In the genomic region with DNA sequence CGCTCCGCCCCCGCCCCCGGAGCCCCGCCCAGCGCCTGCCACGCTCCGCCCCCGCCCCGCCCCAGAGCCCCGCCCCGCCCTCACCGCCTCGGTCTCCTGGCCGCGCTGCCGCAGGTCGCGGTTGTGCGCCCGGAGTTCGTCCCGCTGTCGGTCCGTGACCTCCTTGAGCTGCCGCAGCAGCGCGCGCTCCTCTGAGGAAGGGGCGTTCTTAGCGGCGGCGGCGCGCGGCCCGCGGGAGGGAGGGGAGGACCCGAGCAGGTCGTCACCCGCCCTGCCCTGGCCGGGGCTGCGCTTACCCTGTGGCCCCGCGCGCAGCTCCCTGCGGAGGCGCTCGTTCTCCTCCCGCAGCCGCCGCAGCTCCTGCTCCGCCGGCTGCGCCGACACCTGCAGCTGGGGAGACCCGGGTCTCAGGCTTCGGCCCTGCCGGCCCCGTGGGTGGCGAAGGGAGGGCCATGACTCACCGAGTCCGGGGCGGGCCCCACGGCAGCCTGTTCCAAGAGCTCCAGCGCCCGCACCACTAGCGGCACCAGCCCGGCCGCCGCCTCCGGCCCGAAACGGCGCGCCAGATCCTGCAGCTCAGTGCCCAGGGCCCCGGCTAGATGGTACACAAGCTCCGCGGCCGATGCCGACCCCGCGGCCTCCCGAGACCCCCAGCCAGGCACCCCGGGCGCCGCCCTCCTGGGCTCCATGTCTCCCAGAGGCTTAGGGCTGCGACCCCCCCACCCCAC, we compare ENCODE assay signal across 1 cellular context.
TF ChIP-seq lines count a peak whose summit lies in the region.

No MANE protein-coding gene starts in this region.

TF ChIP-seq in HepG2, 621 proteins besides CTCF, POLR2A, EP300 and RAD21 (continued from another document and continues in another):
- TF ChIP-seq EHMT2 (IDR thresholded peaks at IDR 0.05; ENCODE audit: borderline replicate concordance, low read depth, low read length), result no peak
- TF ChIP-seq ZNF34 (CRISPR knock-in tag; IDR thresholded peaks at IDR 0.05; ENCODE audit: borderline replicate concordance), result 0 out of 2 replicates have a peak, but pooled peaks have one; percentile 74
- TF ChIP-seq CHCHD3 (CRISPR knock-in tag; IDR thresholded peaks at IDR 0.05), result no peak
- peak; percentile 39 for TF ChIP-seq ZNF225 (CRISPR knock-in tag; IDR thresholded peaks at IDR 0.05)
- TF ChIP-seq, protein P1, sequence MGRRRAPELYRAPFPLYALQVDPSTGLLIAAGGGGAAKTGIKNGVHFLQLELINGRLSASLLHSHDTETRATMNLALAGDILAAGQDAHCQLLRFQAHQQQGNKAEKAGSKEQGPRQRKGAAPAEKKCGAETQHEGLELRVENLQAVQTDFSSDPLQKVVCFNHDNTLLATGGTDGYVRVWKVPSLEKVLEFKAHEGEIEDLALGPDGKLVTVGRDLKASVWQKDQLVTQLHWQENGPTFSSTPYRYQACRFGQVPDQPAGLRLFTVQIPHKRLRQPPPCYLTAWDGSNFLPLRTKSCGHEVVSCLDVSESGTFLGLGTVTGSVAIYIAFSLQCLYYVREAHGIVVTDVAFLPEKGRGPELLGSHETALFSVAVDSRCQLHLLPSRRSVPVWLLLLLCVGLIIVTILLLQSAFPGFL (CRISPR knock-in tag; IDR thresholded peaks at IDR 0.05), result no peak
- TF ChIP-seq PAF1 (CRISPR knock-in tag; IDR thresholded peaks at IDR 0.05), result no peak
- TF ChIP-seq RCOR2 (CRISPR knock-in tag; IDR thresholded peaks at IDR 0.05), result no peak
- 0 out of 2 replicates have a peak, but pooled peaks have one; percentile 14 for TF ChIP-seq SKIL (CRISPR knock-in tag; IDR thresholded peaks at IDR 0.05; ENCODE audit: borderline replicate concordance)
- TF ChIP-seq IRX3 (CRISPR knock-in tag; IDR thresholded peaks at IDR 0.05; ENCODE audit: borderline replicate concordance, low read depth), result no peak
- no peak for TF ChIP-seq ZNF281 (CRISPR knock-in tag; IDR thresholded peaks at IDR 0.05; ENCODE audit: borderline replicate concordance)
- no peak; the same call in 1 of the 2 replicates for TF ChIP-seq ZSCAN31 (CRISPR knock-in tag; IDR thresholded peaks at IDR 0.05; ENCODE audit: low read depth)
- no peak for TF ChIP-seq ZNF12 (CRISPR knock-in tag; IDR thresholded peaks at IDR 0.05)
- TF ChIP-seq FOXC1 (CRISPR knock-in tag; IDR thresholded peaks at IDR 0.05; ENCODE audit: borderline replicate concordance), result 0 out of 2 replicates have a peak, but pooled peaks have one; percentile 39
- no peak for TF ChIP-seq ZNF496 (CRISPR knock-in tag; IDR thresholded peaks at IDR 0.05; ENCODE audit: insufficient replicate concordance)
- TF ChIP-seq HIVEP1 (CRISPR knock-in tag; IDR thresholded peaks at IDR 0.05), result no peak; the same call in 1 of the 2 replicates
- TF ChIP-seq, protein P2, sequence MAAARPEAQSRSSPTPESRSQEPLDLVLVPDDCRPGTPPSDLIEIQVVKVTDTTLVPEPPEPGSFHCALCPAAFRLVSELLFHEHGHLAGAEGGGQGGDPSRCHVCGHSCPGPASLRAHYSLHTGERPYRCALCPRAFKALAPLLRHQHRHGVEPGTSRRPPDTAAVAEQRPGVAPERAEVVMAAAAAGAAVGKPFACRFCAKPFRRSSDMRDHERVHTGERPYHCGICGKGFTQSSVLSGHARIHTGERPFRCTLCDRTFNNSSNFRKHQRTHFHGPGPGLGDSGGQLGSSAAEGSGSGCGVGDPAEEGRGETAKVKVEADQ (CRISPR knock-in tag; IDR thresholded peaks at IDR 0.05; ENCODE audit: borderline replicate concordance), result no peak
- no peak for TF ChIP-seq MTF1 (CRISPR knock-in tag; IDR thresholded peaks at IDR 0.05)
- no peak for TF ChIP-seq MTA3 (CRISPR knock-in tag; IDR thresholded peaks at IDR 0.05)
- no peak for TF ChIP-seq ZNF251 (CRISPR knock-in tag; IDR thresholded peaks at IDR 0.05)
- TF ChIP-seq JUND (CRISPR knock-in tag; IDR thresholded peaks at IDR 0.05), result peak; percentile 34; the same call in 1 of the 2 replicates
- TF ChIP-seq HDAC6 (IDR thresholded peaks at IDR 0.05; ENCODE audit: low read depth, low read length), result no peak
- TF ChIP-seq XBP1 (CRISPR knock-in tag; IDR thresholded peaks at IDR 0.05), result no peak
- no peak for TF ChIP-seq PAWR (CRISPR knock-in tag; IDR thresholded peaks at IDR 0.05; ENCODE audit: borderline replicate concordance)
- no peak for TF ChIP-seq PRDM10 (CRISPR knock-in tag; IDR thresholded peaks at IDR 0.05; ENCODE audit: low read depth)
- no peak for TF ChIP-seq ZNF564 (CRISPR knock-in tag; IDR thresholded peaks at IDR 0.05)
- TF ChIP-seq ZNF333 (CRISPR knock-in tag; IDR thresholded peaks at IDR 0.05; ENCODE audit: borderline replicate concordance), result no peak
- TF ChIP-seq, protein P3, sequence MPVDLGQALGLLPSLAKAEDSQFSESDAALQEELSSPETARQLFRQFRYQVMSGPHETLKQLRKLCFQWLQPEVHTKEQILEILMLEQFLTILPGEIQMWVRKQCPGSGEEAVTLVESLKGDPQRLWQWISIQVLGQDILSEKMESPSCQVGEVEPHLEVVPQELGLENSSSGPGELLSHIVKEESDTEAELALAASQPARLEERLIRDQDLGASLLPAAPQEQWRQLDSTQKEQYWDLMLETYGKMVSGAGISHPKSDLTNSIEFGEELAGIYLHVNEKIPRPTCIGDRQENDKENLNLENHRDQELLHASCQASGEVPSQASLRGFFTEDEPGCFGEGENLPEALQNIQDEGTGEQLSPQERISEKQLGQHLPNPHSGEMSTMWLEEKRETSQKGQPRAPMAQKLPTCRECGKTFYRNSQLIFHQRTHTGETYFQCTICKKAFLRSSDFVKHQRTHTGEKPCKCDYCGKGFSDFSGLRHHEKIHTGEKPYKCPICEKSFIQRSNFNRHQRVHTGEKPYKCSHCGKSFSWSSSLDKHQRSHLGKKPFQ (CRISPR knock-in tag; IDR thresholded peaks at IDR 0.05; ENCODE audit: insufficient replicate concordance), result peak; percentile 74
- TF ChIP-seq ZBTB20 (CRISPR knock-in tag; IDR thresholded peaks at IDR 0.05; ENCODE audit: borderline replicate concordance, low read depth), result no peak
- TF ChIP-seq, protein P4, sequence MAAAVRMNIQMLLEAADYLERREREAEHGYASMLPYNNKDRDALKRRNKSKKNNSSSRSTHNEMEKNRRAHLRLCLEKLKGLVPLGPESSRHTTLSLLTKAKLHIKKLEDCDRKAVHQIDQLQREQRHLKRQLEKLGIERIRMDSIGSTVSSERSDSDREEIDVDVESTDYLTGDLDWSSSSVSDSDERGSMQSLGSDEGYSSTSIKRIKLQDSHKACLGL (CRISPR knock-in tag; IDR thresholded peaks at IDR 0.05), result no peak
- no peak for TF ChIP-seq FIP1L1 (IDR thresholded peaks at IDR 0.05; ENCODE audit: borderline replicate concordance, insufficient read depth, low read depth, low read length)
- no peak for TF ChIP-seq TEAD2 (CRISPR knock-in tag; IDR thresholded peaks at IDR 0.05)
- TF ChIP-seq, protein P5, sequence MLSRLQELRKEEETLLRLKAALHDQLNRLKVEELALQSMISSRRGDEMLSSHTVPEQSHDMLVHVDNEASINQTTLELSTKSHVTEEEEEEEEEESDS (CRISPR knock-in tag; IDR thresholded peaks at IDR 0.05; ENCODE audit: borderline replicate concordance), result no peak
- no peak for TF ChIP-seq NCOR1 (IDR thresholded peaks at IDR 0.05; ENCODE audit: borderline replicate concordance, low read length)
- TF ChIP-seq RFX3 (CRISPR knock-in tag; IDR thresholded peaks at IDR 0.05), result no peak
- peak in 1 of 2 experiments; percentile 6; a peak in 1 of 4 replicates for TF ChIP-seq REST (IDR thresholded peaks at IDR 0.05; ENCODE audit: borderline replicate concordance in 1 of 2, low read depth in 1 of 2, low read length in 2 of 2)
